Comparison of ENCODE assay signal across 16 cellular contexts in the genomic region with DNA sequence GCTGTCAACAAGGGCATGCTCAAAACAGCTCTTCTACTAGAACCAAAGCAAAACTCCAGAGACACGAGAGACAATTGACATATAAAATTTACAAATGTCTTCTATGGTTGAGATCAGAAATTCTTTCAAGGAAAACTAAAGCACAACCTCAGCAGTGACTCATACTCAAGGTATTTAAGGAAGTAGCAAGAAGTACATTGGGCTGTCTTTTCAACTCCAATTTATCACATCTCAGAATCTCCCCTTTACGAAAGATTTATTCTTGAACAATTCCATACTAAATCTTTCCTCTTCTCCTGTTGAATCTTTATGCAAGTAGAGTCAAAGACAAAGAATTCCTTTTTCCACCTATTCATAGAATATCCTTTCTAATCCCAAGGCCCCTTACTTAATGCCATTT.
DNase-seq lines count a peak whose midpoint lies in the region; ATAC-seq, FAIRE-seq and TF ChIP-seq lines count a peak whose summit lies in the region.
"Had no signal": no experiment of that assay in that cellular context is flagged by ENCODE, and none has a peak within 500 bp of the region (broad histone marks: within the 10 kb centered on the region; RNA-seq: fewer than 3 reads in every experiment).

No MANE protein-coding gene starts in this region.

- H2AFZ ChIP-seq in keratinocyte (ENCODE audit: control insufficient read depth, low read length), result peak overlapping the region; percentile 10

- no peak for TF ChIP-seq RAD21 in A549 (conservative IDR thresholded peaks at IDR 0.05 in 1 of 2, IDR thresholded peaks at IDR 0.05 in 1 of 2)

- H3K79me2 ChIP-seq in keratinocyte (ENCODE audit: control insufficient read depth, insufficient read depth, low read length), result no peaks in the 10 kb centered on the region

- H3K36me3 ChIP-seq in keratinocyte (ENCODE audit: control insufficient read depth in 2 of 2, extremely low read depth in 1 of 2, insufficient read depth in 2 of 2, low read length in 2 of 2), result no peaks in the 10 kb centered on the region

- H4K20me1 ChIP-seq in keratinocyte (ENCODE audit: control insufficient read depth, extremely low read depth, insufficient read depth, low read length), result no peaks in the 10 kb centered on the region

- peak; percentile 6 to 56 for DNase-seq in A549 (ENCODE audit: low read depth in 1 of 2, low spot score in 1 of 2)
- peak; percentile 20 for DNase-seq in HPDE6-E6E7 (ENCODE audit: extremely low spot score)
- peak; percentile 69 for DNase-seq in astrocyte of the cerebellum (ENCODE audit: low read depth)
- DNase-seq in keratinocyte (ENCODE audit: low read depth, low spot score), result no peak
- no peak for DNase-seq in superior temporal gyrus (ENCODE audit: extremely low spot score)
- DNase-seq: GDM1; NCI-H2227 treated with DMSO at 0.1 percent for 48 hours; Right ventricle myocardium superior; stimulated activated CD8-positive, alpha-beta memory T cell treated with anti-CD3 and anti-CD28 coated beads, Interleukin-4, amount 100 ng/mL, for 48 hours had no signal

- dilution Hi-C loops in keratinocyte (cut with MboI; ENCODE audit: extremely low pct_ligation_motif_present, low sequenced_read_pairs), result no loop called here

- H3K4me3 ChIP-seq in A549 (no peak overlapping the region), astrocyte of the cerebellum (ENCODE audit: low read depth, low read length) (no peak overlapping the region), keratinocyte (ENCODE audit: control insufficient read depth in 2 of 3, extremely low read depth in 1 of 3, insufficient read depth in 2 of 3, low read depth in 1 of 3, low read length in 3 of 3) (no peak overlapping the region)
- H3K4me3 ChIP-seq: smooth muscle cell had no signal

- H3K27me3 ChIP-seq in keratinocyte (ENCODE audit: control insufficient read depth, extremely low read depth, insufficient read depth, low read length), result no peaks in the 10 kb centered on the region

- no peak overlapping the region for H3K9ac ChIP-seq in keratinocyte (ENCODE audit: control insufficient read depth, extremely low read depth, insufficient read depth, low read length)
- H3K9ac ChIP-seq: KMS-11 had no signal

- peaks cover 16% of the 10 kb centered on the region; the same call in 2 of the 3 replicates for H3K9me3 ChIP-seq in A549
- H3K9me3 ChIP-seq in keratinocyte (ENCODE audit: control insufficient read depth, low read depth, low read length), result peaks cover 2% of the 10 kb centered on the region

- CTCF ChIA-PET in A549 (lab: Yijun Ruan, JAX), result no interaction called here

- no peaks in the 10 kb centered on the region for H3K9me1 ChIP-seq in keratinocyte (ENCODE audit: control insufficient read depth, extremely low read depth, insufficient read depth, low read length)

- TF ChIP-seq CTCF in A549 (IDR thresholded peaks at IDR 0.05), result no peak
- TF ChIP-seq CTCF in astrocyte of the cerebellum (IDR thresholded peaks at IDR 0.05; ENCODE audit: low read depth, low read length, missing control alignments), result no peak
- no peak for TF ChIP-seq CTCF in keratinocyte (optimal IDR thresholded peaks at IDR 0.05 in 1 of 3, IDR thresholded peaks at IDR 0.05 in 1 of 3, conservative IDR thresholded peaks at IDR 0.05 in 1 of 3; ENCODE audit: extremely low read depth in 1 of 3, insufficient read depth in 2 of 3, low read length in 3 of 3)

- in situ Hi-C loops in astrocyte of the cerebellum (cut with HindIII; ENCODE audit: low sequenced_read_pairs), result no loop called here

- ATAC-seq in A549 (no peak), HG03025 (IDR thresholded peaks at IDR 0.05; ENCODE audit: low FRiP score, unreplicated experiment) (no peak), HG03095 (IDR thresholded peaks at IDR 0.05; ENCODE audit: unreplicated experiment) (no peak), GM18517 (IDR thresholded peaks at IDR 0.05; ENCODE audit: unreplicated experiment) (no peak)
- ATAC-seq: activated CD4-positive, CD25-positive, alpha-beta regulatory T cell treated with anti-CD3 and anti-CD28 coated beads, Interleukin-2, amount 50 U/mL, for 24 hours had no signal

- H3K4me1 ChIP-seq in A549, result peaks cover 42% of the 10 kb centered on the region
- H3K4me1 ChIP-seq in keratinocyte (ENCODE audit: control insufficient read depth, extremely low read depth, insufficient read depth, low read length), result peaks cover 11% of the 10 kb centered on the region

- POLR2A ChIA-PET in A549 (lab: Yijun Ruan, JAX), result no interaction called here

- peak overlapping the region; percentile 75 to 89 for H3K27ac ChIP-seq in A549
- no peak overlapping the region for H3K27ac ChIP-seq in keratinocyte (ENCODE audit: control insufficient read depth, insufficient read depth, low read length)
- H3K27ac ChIP-seq: KMS-11 had no signal

- WGBS in A549 (ENCODE audit: missing lambda C conversion rate), result 9% methylated on average over 2 of the region's 2 CpGs

- peak; percentile 36 for FAIRE-seq in A549 (lab: Jason Lieb, UNC)
- peak; percentile 83 for FAIRE-seq in keratinocyte (lab: Jason Lieb, UNC)
- FAIRE-seq: colon had no signal

- no peak for TF ChIP-seq EP300 in A549 (IDR thresholded peaks at IDR 0.05)

- TF ChIP-seq POLR2A in A549 (IDR thresholded peaks at IDR 0.05; ENCODE audit: low read length), result no peak

- H3K4me2 ChIP-seq in A549, result peak overlapping the region; percentile 40
- H3K4me2 ChIP-seq in keratinocyte (ENCODE audit: control insufficient read depth, extremely low read depth, insufficient read depth, low read depth, low read length), result peak overlapping the region; percentile 22
- H3K4me2 ChIP-seq: KMS-11, smooth muscle cell had no signal

TF ChIP-seq in A549, 52 proteins besides CTCF, POLR2A, EP300 and RAD21:
- TF ChIP-seq JUNB (IDR thresholded peaks at IDR 0.05), result 0 out of 2 replicates have a peak, but pooled peaks have one; percentile 31
- no peak for TF ChIP-seq FOXS1 (CRISPR knock-in tag; IDR thresholded peaks at IDR 0.05)
- TF ChIP-seq FOSL2 (IDR thresholded peaks at IDR 0.05), result no peak
- peak; percentile 76 for TF ChIP-seq FOSL2 (CRISPR knock-in tag; IDR thresholded peaks at IDR 0.05)

Comparison
In these comparisons a context has a peak if more than half of its experiments do, and no peak if none do; other contexts are left out.
1. DNase-seq: peak in A549 (2 of 2), HPDE6-E6E7 (single experiment) and astrocyte of the cerebellum (single experiment); none in keratinocyte (single experiment) and superior temporal gyrus (single experiment).